Comparison of ENCODE assay signal across 28 cellular contexts in genomic region chr5:137583129-137583528, GRCh38.
"Had no signal": no experiment of that assay in that cellular context is flagged by ENCODE, and none has a peak within 500 bp of the region (broad histone marks: within the 10 kb centered on the region; RNA-seq: fewer than 3 reads in every experiment).

No MANE protein-coding gene starts in this region.

- ATAC-seq: natural killer cell; psoas muscle; sciatic nerve; stimulated activated memory B cell treated with anti-CD40 and anti-IgM and Interleukin-4, amounts not matched to agents 10 μg/mL and 1 μg/mL and 100 μg/mL, for 72 hours; stimulated activated naive CD8-positive, alpha-beta T cell treated with anti-CD3 and anti-CD28 coated beads, Interleukin-15, amount 100 ng/mL, for 72 hours; stimulated activated naive CD8-positive, alpha-beta T cell treated with anti-CD3 and anti-CD28 coated beads, Interleukin-15, Interleukin-2, amounts not matched to agents 100 U/mL and 50 U/mL, for 24 hours had no signal

- H3K4me2 ChIP-seq: neural progenitor cell, smooth muscle cell had no signal

- DNase-seq: naive thymus-derived CD4-positive, alpha-beta T cell; natural killer cell; occipital lobe; ovary; posterior cingulate gyrus; psoas muscle; spleen; stimulated activated CD4-positive, alpha-beta T cell treated with anti-CD3 and anti-CD28 coated beads, Interleukin-12 subunit alpha, Interleukin-12 subunit beta, amount 100 ng/mL, for 4 hours; stimulated activated CD4-positive, alpha-beta T cell treated with anti-CD3 and anti-CD28 coated beads, Interleukin-1b, Interleukin-23, amount 100 ng/mL, for 48 hours; stimulated activated CD4-positive, alpha-beta T cell treated with anti-CD3 and anti-CD28 coated beads, Interleukin-4, amount 100 ng/mL, for 1 hour; stimulated activated CD4-positive, alpha-beta T cell treated with anti-CD3 and anti-CD28 coated beads, Interleukin-4, amount 100 ng/mL, for 4 hours; stimulated activated CD8-positive, alpha-beta memory T cell treated with anti-CD3 and anti-CD28 coated beads, Interleukin-4, amount 100 ng/mL, for 48 hours; stimulated activated naive CD4-positive, alpha-beta T cell; stimulated activated naive CD8-positive, alpha-beta T cell treated with anti-CD3 and anti-CD28 coated beads, Interleukin-15, amount 100 ng/mL, for 72 hours; stimulated activated naive CD8-positive, alpha-beta T cell treated with anti-CD3 and anti-CD28 coated beads, Interleukin-15, Interleukin-2, amounts not matched to agents 100 U/mL and 50 U/mL, for 24 hours; thyroid gland; trophoblast cell; upper lobe of left lung had no signal

- H2AFZ ChIP-seq: neural progenitor cell, parathyroid adenoma had no signal

- H3K9ac ChIP-seq: neural progenitor cell, parathyroid adenoma had no signal

- H3K36me3 ChIP-seq: neural progenitor cell, ovary, spleen, thoracic aorta, thyroid gland, tibial nerve, upper lobe of left lung, vagina had no signal

- H3K9me3 ChIP-seq: ovary, psoas muscle, thoracic aorta, thyroid gland, vagina had no signal

- H3K4me1 ChIP-seq: neural progenitor cell, parathyroid adenoma, psoas muscle, thyroid gland, tibial nerve, upper lobe of left lung, vagina had no signal

- H3K27ac ChIP-seq: neural progenitor cell, ovary, parathyroid adenoma, psoas muscle, skin epidermis, spleen, thoracic aorta, thyroid gland, tibial nerve, upper lobe of left lung, vagina had no signal

- H3K4me3 ChIP-seq: neural progenitor cell, ovary, psoas muscle, skin epidermis, smooth muscle cell, spleen, thoracic aorta, thyroid gland, tibial nerve, upper lobe of left lung, vagina had no signal

- H3K27me3 ChIP-seq: neural progenitor cell, ovary, thyroid gland, tibial nerve, upper lobe of left lung, vagina had no signal

- FAIRE-seq: urothelium cell line had no signal

- H3K79me2 ChIP-seq: parathyroid adenoma had no signal
